In the genomic region with DNA sequence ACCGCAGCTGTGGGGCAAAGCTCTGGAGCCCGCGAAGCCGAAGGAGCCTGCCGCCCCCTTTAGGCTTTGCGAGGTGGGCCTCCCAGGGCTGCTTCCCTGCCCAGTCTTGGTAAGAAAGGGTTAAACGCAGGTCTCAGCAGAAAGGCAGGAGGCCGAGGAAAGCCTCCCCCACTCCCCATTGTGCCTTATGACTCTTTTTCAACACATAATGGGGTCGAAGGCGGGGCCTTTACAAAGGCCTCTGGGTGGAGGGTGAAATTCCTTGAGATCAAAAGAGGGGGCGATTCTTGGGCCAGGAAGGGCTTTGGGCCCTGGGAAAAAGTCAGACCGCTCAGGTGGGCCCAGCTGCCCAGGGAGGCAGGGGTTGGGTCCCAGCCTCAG, we compare ENCODE assay signal across 17 cellular contexts. TPM values are rescaled to one million over a fixed set of nuclear protein-coding genes. Genes with fewer than 3 reads are reported as not detected.
DNase-seq lines count a peak whose midpoint lies in the region; ATAC-seq and TF ChIP-seq lines count a peak whose summit lies in the region.
"Had no signal": no experiment of that assay in that cellular context is flagged by ENCODE, and none has a peak within 500 bp of the region (broad histone marks: within the 10 kb centered on the region; RNA-seq: fewer than 3 reads in every experiment).

No MANE protein-coding gene starts in this region.

- DNase-seq in A673 (ENCODE audit: low spot score), result no peak
- peak; percentile 70 to 73 for DNase-seq in SJSA1 (ENCODE audit: low read depth in 1 of 2, low spot score in 2 of 2)
- DNase-seq in stimulated activated CD4-positive, alpha-beta T cell treated with anti-CD3 and anti-CD28 coated beads, Interleukin-4, amount 100 ng/mL, for 1 hour, result no peak
- DNase-seq in uterus, result no peak
- DNase-seq: activated CD4-positive, alpha-beta T cell treated with anti-CD3 and anti-CD28 coated beads, Interleukin-2, amount 10 ng/mL, durations not matched to agents 7 days and 5 days; activated T-cell treated with anti-CD3 and anti-CD28 coated beads, Interleukin-2, amount 50 U/mL, for 48 hours; COR-L47; HCEC 1CT; naive thymus-derived CD4-positive, alpha-beta T cell; NCI-H2029; NCI-H748 treated with DMSO at 0.1 percent for 48 hours; substantia nigra; T-helper 17 cell had no signal

- no peak overlapping the region for H3K4me2 ChIP-seq in neural cell (ENCODE audit: low read length)

- no peak overlapping the region for H2AFZ ChIP-seq in neural cell (ENCODE audit: low read depth, low read length)

- TF ChIP-seq CTCF in A673 (conservative IDR thresholded peaks at IDR 0.05; ENCODE audit: low read depth, low read length) (no peak), neural cell (IDR thresholded peaks at IDR 0.05; ENCODE audit: poor library complexity, severe bottlenecking) (peak; percentile 13), uterus (IDR thresholded peaks at IDR 0.05) (no peak)

- TF ChIP-seq POLR2A in uterus (IDR thresholded peaks at IDR 0.05), result no peak

- POLR2A ChIA-PET in A673 (lab: Charles Lee; ENCODE audit: low non-redundant PET), result no interaction called here

- peak overlapping the region; percentile 40 for H3K4me3 ChIP-seq in A673 (ENCODE audit: low read depth, low read length, poor library complexity, severe bottlenecking)
- H3K4me3 ChIP-seq in SJSA1, result peak overlapping the region; percentile 70
- peak overlapping the region; percentile 83 for H3K4me3 ChIP-seq in iPS-18a (ENCODE audit: low read length)
- peak overlapping the region; percentile 64 for H3K4me3 ChIP-seq in neural cell (ENCODE audit: low read length)
- H3K4me3 ChIP-seq in uterus, result no peak overlapping the region

- H3K9ac ChIP-seq in iPS-18a (ENCODE audit: low read length), result peak overlapping the region; percentile 70
- no peak overlapping the region for H3K9ac ChIP-seq in neural cell (ENCODE audit: low read length)

- no peak for TF ChIP-seq EP300 in neural cell (conservative IDR thresholded peaks at IDR 0.05; ENCODE audit: poor library complexity, severe bottlenecking)

- H3K36me3 ChIP-seq in A673 (ENCODE audit: insufficient read depth, low read length, poor library complexity, severe bottlenecking) (no peaks in the 10 kb centered on the region), SJSA1 (peaks cover 48% of the 10 kb centered on the region), iPS-18a (ENCODE audit: control insufficient read depth, low read depth, low read length) (peaks cover 4% of the 10 kb centered on the region), neural cell (ENCODE audit: insufficient read depth, low read length) (no peaks in the 10 kb centered on the region), uterus (no peaks in the 10 kb centered on the region)

- H3K9me2 ChIP-seq in neural cell (ENCODE audit: insufficient read depth, low read length), result no peaks in the 10 kb centered on the region

- H3F3A ChIP-seq in neural cell (ENCODE audit: insufficient read depth, low read length, poor library complexity, severe bottlenecking), result no peaks in the 10 kb centered on the region

- no TSS peak for BruUV-seq in A673 (replicated peaks; lab: Mats Ljungman, UMichigan)

- no peaks in the 10 kb centered on the region for H4K20me1 ChIP-seq in neural cell (ENCODE audit: insufficient read depth)

- ATAC-seq in SK-N-SH treated with all-trans-retinoic acid at 6 μM for 48 hours (no peak), GM21515 (IDR thresholded peaks at IDR 0.05; ENCODE audit: unreplicated experiment) (no peak)
- ATAC-seq: naive thymus-derived CD4-positive, alpha-beta T cell; T-helper 17 cell had no signal

- H3K27me3 ChIP-seq in A673 (replicated peaks; ENCODE audit: insufficient read depth, low read depth, low read length, poor library complexity) (no peaks in the 10 kb centered on the region), SJSA1 (replicated peaks) (no peaks in the 10 kb centered on the region), iPS-18a (ENCODE audit: control insufficient read depth, insufficient read depth, low read length) (peaks cover 15% of the 10 kb centered on the region), neural cell (ENCODE audit: insufficient read depth, low read depth, low read length) (peaks cover 22% of the 10 kb centered on the region), uterus (peaks cover 7 to 8% of the 10 kb centered on the region in 2 donors)

- no peaks in the 10 kb centered on the region for H3K9me3 ChIP-seq in A673 (ENCODE audit: low read depth, low read length, poor library complexity, severe bottlenecking)
- H3K9me3 ChIP-seq in SJSA1 (replicated peaks), result no peaks in the 10 kb centered on the region
- H3K9me3 ChIP-seq in iPS-18a (ENCODE audit: control insufficient read depth, low read depth, low read length), result no peaks in the 10 kb centered on the region
- H3K9me3 ChIP-seq in neural cell (ENCODE audit: low read length), result no peaks in the 10 kb centered on the region
- H3K9me3 ChIP-seq in uterus, result no peaks in the 10 kb centered on the region

- H3K27ac ChIP-seq in A673 (ENCODE audit: low read depth, low read length, poor library complexity, severe bottlenecking) (no peak overlapping the region), SJSA1 (peak overlapping the region; percentile 88), iPS-18a (ENCODE audit: low read length) (peak overlapping the region; percentile 56), neural cell (ENCODE audit: low read length) (no peak overlapping the region), uterus (no peak overlapping the region)

- H3K4me1 ChIP-seq in A673 (ENCODE audit: insufficient read depth, low read length, poor library complexity, severe bottlenecking), result peaks cover 8% of the 10 kb centered on the region
- peaks cover 52% of the 10 kb centered on the region for H3K4me1 ChIP-seq in SJSA1 (replicated peaks)
- H3K4me1 ChIP-seq in iPS-18a (ENCODE audit: control insufficient read depth, low read depth, low read length), result peaks cover 21% of the 10 kb centered on the region
- H3K4me1 ChIP-seq in uterus, result peaks cover 0 to 9% of the 10 kb centered on the region in 2 donors

- CTCF ChIA-PET in A673 (lab: Charles Lee), result no interaction called here

- no peak for TF ChIP-seq RAD21 in neural cell (conservative IDR thresholded peaks at IDR 0.05)

- no peaks in the 10 kb centered on the region for H3K79me2 ChIP-seq in neural cell (replicated peaks; ENCODE audit: insufficient read depth, low read length)

- intact Hi-C loops in A673 (cut with micrococcal nuclease; ENCODE audit: unreplicated experiment) (loop anchor here (5.0 to 10.0 kb wide), 2 partner anchors 147 to 275 kb away; no protein-coding TSS in a partner anchor), uterus (cut with DNase I; ENCODE audit: low total_unique reads) (no loop called here)

TF ChIP-seq in neural cell, 6 proteins besides CTCF, POLR2A, EP300 and RAD21 (continues in another document):
- TF ChIP-seq POLR2AphosphoS5 (IDR thresholded peaks at IDR 0.05), result no peak
- TF ChIP-seq MXI1 (conservative IDR thresholded peaks at IDR 0.05; ENCODE audit: poor library complexity, severe bottlenecking), result no peak
- TF ChIP-seq TAF1 (IDR thresholded peaks at IDR 0.05; ENCODE audit: low read depth), result no peak

TF ChIP-seq in SK-N-SH treated with all-trans-retinoic acid at 6 μM for 48 hours, 23 proteins besides CTCF, POLR2A, EP300 and RAD21 (continues in another document):
- TF ChIP-seq TCF4 (CRISPR knock-in tag; IDR thresholded peaks at IDR 0.05; ENCODE audit: borderline replicate concordance), result no peak
- TF ChIP-seq ZNF565 (CRISPR knock-in tag; conservative IDR thresholded peaks at IDR 0.05; ENCODE audit: low read depth), result no peak
- TF ChIP-seq TOX (CRISPR knock-in tag; IDR thresholded peaks at IDR 0.05; ENCODE audit: borderline replicate concordance), result no peak
- TF ChIP-seq, protein P1, sequence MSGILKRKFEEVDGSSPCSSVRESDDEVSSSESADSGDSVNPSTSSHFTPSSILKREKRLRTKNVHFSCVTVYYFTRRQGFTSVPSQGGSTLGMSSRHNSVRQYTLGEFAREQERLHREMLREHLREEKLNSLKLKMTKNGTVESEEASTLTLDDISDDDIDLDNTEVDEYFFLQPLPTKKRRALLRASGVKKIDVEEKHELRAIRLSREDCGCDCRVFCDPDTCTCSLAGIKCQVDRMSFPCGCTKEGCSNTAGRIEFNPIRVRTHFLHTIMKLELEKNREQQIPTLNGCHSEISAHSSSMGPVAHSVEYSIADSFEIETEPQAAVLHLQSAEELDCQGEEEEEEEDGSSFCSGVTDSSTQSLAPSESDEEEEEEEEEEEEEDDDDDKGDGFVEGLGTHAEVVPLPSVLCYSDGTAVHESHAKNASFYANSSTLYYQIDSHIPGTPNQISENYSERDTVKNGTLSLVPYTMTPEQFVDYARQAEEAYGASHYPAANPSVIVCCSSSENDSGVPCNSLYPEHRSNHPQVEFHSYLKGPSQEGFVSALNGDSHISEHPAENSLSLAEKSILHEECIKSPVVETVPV (CRISPR knock-in tag; IDR thresholded peaks at IDR 0.05), result no peak
- TF ChIP-seq ZNF8 (CRISPR knock-in tag; IDR thresholded peaks at IDR 0.05), result no peak
- TF ChIP-seq CSDC2 (CRISPR knock-in tag; IDR thresholded peaks at IDR 0.05), result no peak
- TF ChIP-seq OSR1 (CRISPR knock-in tag; IDR thresholded peaks at IDR 0.05), result no peak
- no peak for TF ChIP-seq PATZ1 (CRISPR knock-in tag; IDR thresholded peaks at IDR 0.05; ENCODE audit: borderline replicate concordance)
- no peak for TF ChIP-seq PPARA (CRISPR knock-in tag; IDR thresholded peaks at IDR 0.05; ENCODE audit: borderline replicate concordance)
- no peak for TF ChIP-seq ZNF70 (CRISPR knock-in tag; IDR thresholded peaks at IDR 0.05)
- TF ChIP-seq ZC3H10 (CRISPR knock-in tag; IDR thresholded peaks at IDR 0.05), result no peak

RNA-seq across cellular contexts. Expression of gene ALPL, which starts 0.9 kb away (rescaled TPM):
- 4.8 and 8.8 TPM in 2 replicates for total RNA-seq in A673 (2021)
- 269 and 410 TPM in 2 replicates for total RNA-seq in SJSA1 (2014; rRNA removed; shearing (Covaris generic))
- polyA plus RNA-seq in neural cell, result 0.42 and 3.4 TPM in 2 replicates
- polyA minus RNA-seq in neural cell, result 0.97 and 2.1 TPM in 2 replicates
- total RNA-seq in uterus, result 1 to 10 TPM; 2.8 to 6.4 (median 4.4) TPM
- total RNA-seq: activated CD4-positive, alpha-beta T cell treated with anti-CD3 and anti-CD28 coated beads, Interleukin-2, amount 10 ng/mL, durations not matched to agents 7 days and 5 days; naive thymus-derived CD4-positive, alpha-beta T cell; T-helper 17 cell had no signal
- polyA plus RNA-seq: naive thymus-derived CD4-positive, alpha-beta T cell had no signal

Comparison
In these comparisons a context has a peak if more than half of its experiments do, and no peak if none do; other contexts are left out.
1. DNase-seq: peak in SJSA1 (2 of 2); none in A673 (single experiment), stimulated activated CD4-positive, alpha-beta T cell treated with anti-CD3 and anti-CD28 coated beads, Interleukin-4, amount 100 ng/mL, for 1 hour (single experiment) and uterus (0 of 2).
2. H3K27ac ChIP-seq: peak in SJSA1 (single experiment) and iPS-18a (single experiment); none in A673 (single experiment), neural cell (single experiment) and uterus (0 of 2).
3. H3K4me3 ChIP-seq: peak in A673 (single experiment), SJSA1 (single experiment), iPS-18a (single experiment) and neural cell (single experiment); none in uterus (0 of 2).
4. RNA of gene ALPL, which starts 0.9 kb away (total RNA-seq): 269 to 410 TPM in SJSA1; 2.8 to 6.4 TPM in uterus and 4.8 to 8.8 TPM in A673; every median in the first group is over 10 times any median in the second.